Comparison of ENCODE assay signal across 1 cellular context in the genomic region with DNA sequence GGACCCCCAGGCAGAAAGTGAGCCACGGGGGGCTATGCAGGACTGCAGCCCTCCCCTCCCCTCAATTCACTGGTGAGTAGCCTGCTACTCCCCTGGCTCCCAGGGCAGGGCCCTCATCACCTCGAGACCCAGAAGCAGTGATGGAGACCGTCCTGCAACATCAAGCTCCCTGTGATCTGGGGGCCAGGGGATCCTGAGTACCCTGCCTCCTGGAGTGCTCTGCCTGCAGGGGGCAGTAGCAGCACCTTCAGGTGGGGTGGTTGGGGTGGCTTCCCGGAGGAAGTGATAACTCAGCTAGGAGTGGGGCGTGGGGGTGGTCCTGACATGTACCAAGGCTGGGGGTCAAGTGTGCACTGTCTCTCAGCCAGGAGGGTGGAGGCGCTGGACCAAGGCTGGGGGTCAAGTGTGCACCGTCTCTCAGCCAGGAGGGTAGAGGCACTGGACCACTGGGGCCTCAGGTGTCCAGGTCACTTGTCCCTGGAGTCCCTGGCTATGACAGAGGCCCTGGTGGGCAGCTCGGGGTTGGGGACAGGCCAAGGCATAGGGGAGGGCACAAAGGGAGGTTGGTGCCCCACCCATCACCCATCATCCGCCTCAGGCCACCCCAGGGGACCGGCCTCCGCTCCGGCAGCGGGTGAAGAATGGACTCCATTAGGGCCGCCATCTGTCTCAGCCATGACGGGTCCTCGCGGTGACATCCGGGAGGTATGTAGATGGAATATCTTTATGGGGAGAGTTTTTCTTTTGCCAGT.
TF ChIP-seq lines count a peak whose summit lies in the region.

No MANE protein-coding gene starts in this region.

TF ChIP-seq in HepG2, 621 proteins besides CTCF, POLR2A, EP300 and RAD21:
- TF ChIP-seq ZNF883 (CRISPR knock-in tag; IDR thresholded peaks at IDR 0.05; ENCODE audit: not compliant biosample characterization) (no peak), STAG1 (CRISPR knock-in tag; IDR thresholded peaks at IDR 0.05) (peak; percentile 21; the same call in 1 of the 2 replicates)
TF ChIP-seq in HepG2: peak in this region for 1.
